Comparison of ENCODE assay signal across 26 cellular contexts in the genomic region with DNA sequence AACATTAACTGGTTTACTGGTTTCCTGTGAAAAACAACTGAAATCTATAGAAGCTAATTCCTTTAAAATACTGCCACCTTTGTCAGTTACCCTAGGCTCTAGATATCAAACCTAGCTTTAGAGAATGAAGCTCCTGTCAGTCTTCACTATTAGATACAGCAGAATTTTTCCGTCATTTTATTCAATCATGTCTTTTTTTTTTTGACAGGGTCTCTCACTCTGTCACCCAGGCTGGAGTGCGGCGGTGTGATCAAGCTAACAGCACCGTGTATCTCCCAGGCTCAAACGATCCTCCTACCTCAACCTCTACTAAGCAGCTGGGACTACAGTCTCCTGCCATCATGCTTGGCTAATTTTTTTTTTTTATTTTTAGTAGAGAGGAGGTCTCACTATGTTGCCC.
"Had no signal": no experiment of that assay in that cellular context is flagged by ENCODE, and none has a peak within 500 bp of the region (broad histone marks: within the 10 kb centered on the region; RNA-seq: fewer than 3 reads in every experiment).

No MANE protein-coding gene starts in this region.

- H3K36me3 ChIP-seq: stomach, suprapubic skin, thoracic aorta, thyroid gland, tibial artery, tibial nerve, transverse colon, upper lobe of left lung, upper lobe of right lung, uterus, vagina had no signal

- H3K9me3 ChIP-seq: stomach, suprapubic skin, testis, thoracic aorta, thyroid gland, tibial artery, tibial nerve, transverse colon, upper lobe of left lung, upper lobe of right lung, uterus, vagina had no signal

- H3K27ac ChIP-seq: stomach, suprapubic skin, testis, thoracic aorta, thyroid gland, tibial artery, tibial nerve, transverse colon, upper lobe of left lung, upper lobe of right lung, uterus, vagina had no signal

- ATAC-seq: stimulated activated effector memory CD8-positive, alpha-beta T cell treated with anti-CD3 and anti-CD28 coated beads, Interleukin-12 subunit alpha, Interleukin-12 subunit beta, amount 100 ng/mL, for 72 hours; stimulated activated memory B cell treated with anti-CD40 and anti-IgM and Interleukin-4, amounts not matched to agents 10 μg/mL and 1 μg/mL and 100 μg/mL, for 72 hours; stimulated activated naive B cell treated with anti-CD40 and anti-IgM and Interleukin-4, amounts not matched to agents 10 μg/mL and 1 μg/mL and 100 μg/mL, for 72 hours; stimulated activated naive CD8-positive, alpha-beta T cell treated with anti-CD3 and anti-CD28 coated beads, Interleukin-15, amount 100 ng/mL, for 72 hours; stimulated activated naive CD8-positive, alpha-beta T cell treated with anti-CD3 and anti-CD28 coated beads, Interleukin-15, Interleukin-2, amounts not matched to agents 100 U/mL and 50 U/mL, for 24 hours; upper lobe of right lung had no signal

- DNase-seq: stimulated activated CD4-positive, alpha-beta T cell treated with anti-CD3 and anti-CD28 coated beads, Interleukin-2, amount 100 ng/mL, for 48 hours; stimulated activated CD4-positive, alpha-beta T cell treated with anti-CD3 and anti-CD28 coated beads, Interleukin-4, amount 100 ng/mL, for 1 hour; stimulated activated CD4-positive, alpha-beta T cell treated with anti-CD3 and anti-CD28 coated beads, Interleukin-4, amount 100 ng/mL, for 24 hours; stimulated activated CD4-positive, alpha-beta T cell treated with anti-CD3 and anti-CD28 coated beads, Interleukin-4, amount 100 ng/mL, for 4 hours; stimulated activated CD8-positive, alpha-beta memory T cell treated with anti-CD3 and anti-CD28 coated beads, Interleukin-4, amount 100 ng/mL, for 48 hours; stimulated activated naive B cell treated with anti-CD40 and anti-IgM and Interleukin-4, amounts not matched to agents 10 μg/mL and 1 μg/mL and 100 μg/mL, for 72 hours; stimulated activated naive CD4-positive, alpha-beta T cell; stimulated activated naive CD4-positive, alpha-beta T cell treated with Interleukin-2 at 50 U/mL for 16 hours; stimulated activated naive CD8-positive, alpha-beta T cell treated with anti-CD3 and anti-CD28 coated beads, Interleukin-15, amount 100 ng/mL, for 72 hours; stimulated activated naive CD8-positive, alpha-beta T cell treated with anti-CD3 and anti-CD28 coated beads, Interleukin-15, Interleukin-2, amounts not matched to agents 100 U/mL and 50 U/mL, for 24 hours; stomach; substantia nigra; testis; thyroid gland; tibial artery; transverse colon; trophoblast cell; upper lobe of left lung; upper lobe of right lung; uterus had no signal

- H3K4me3 ChIP-seq: stomach, suprapubic skin, testis, thoracic aorta, thyroid gland, tibial artery, tibial nerve, transverse colon, upper lobe of left lung, upper lobe of right lung, uterus, vagina had no signal

- H3K27me3 ChIP-seq: stomach, suprapubic skin, testis, thyroid gland, tibial artery, tibial nerve, transverse colon, upper lobe of left lung, upper lobe of right lung, vagina had no signal
